Comparison of ENCODE assay signal across 29 cellular contexts in the genomic region with DNA sequence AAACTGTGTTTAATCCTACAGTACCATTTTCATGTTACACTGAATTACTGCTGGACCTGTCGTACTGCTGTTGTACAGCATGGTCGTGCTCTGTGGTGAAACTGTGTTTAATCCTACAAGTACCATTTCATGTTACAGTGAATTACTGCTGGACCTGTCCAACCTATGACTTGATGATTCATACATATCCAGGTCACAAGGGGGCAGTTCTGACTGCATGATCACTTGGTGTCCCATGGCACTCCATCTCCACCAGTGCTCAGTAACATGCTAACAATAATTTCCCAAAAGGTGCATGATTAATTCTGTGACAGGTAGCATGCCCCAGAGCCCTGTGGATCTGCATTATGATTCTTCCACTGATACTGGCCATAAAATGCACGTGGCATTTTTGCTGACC.
"Had no signal": no experiment of that assay in that cellular context is flagged by ENCODE, and none has a peak within 500 bp of the region (broad histone marks: within the 10 kb centered on the region; RNA-seq: fewer than 3 reads in every experiment).

No MANE protein-coding gene starts in this region.

- H3K27ac Mint-ChIP-seq: activated CD4-positive, alpha-beta memory T cell treated with anti-CD3 and anti-CD28 coated beads, Interleukin-2, amount 10 ng/mL, durations not matched to agents 7 days and 5 days; activated CD4-positive, alpha-beta T cell treated with anti-CD3 and anti-CD28 coated beads, Interleukin-2, amount 10 ng/mL, durations not matched to agents 7 days and 5 days; activated naive CD4-positive, alpha-beta T cell treated with anti-CD3 and anti-CD28 coated beads, Interleukin-2, amount 10 ng/mL, durations not matched to agents 7 days and 5 days; activated naive CD4-positive, alpha-beta T cell treated with anti-CD3 and anti-CD28 coated beads, Interleukin-2, amount 50 U/mL, for 72 hours; activated naive CD8-positive, alpha-beta T cell treated with anti-CD3 and anti-CD28 coated beads, Interleukin-2, amount 10 ng/mL, durations not matched to agents 7 days and 5 days; activated T-cell treated with anti-CD3 and anti-CD28 coated beads, Interleukin-2, amount 50 U/mL, for 24 hours; activated T-cell treated with anti-CD3 and anti-CD28 coated beads, Interleukin-2, amount 50 U/mL, for 72 hours; brain had no signal

- H3K36me3 ChIP-seq: ascending aorta, breast epithelium, cardiac muscle cell, colonic mucosa, esophagus squamous epithelium, gastroesophageal sphincter, heart right ventricle had no signal

- ATAC-seq: activated naive CD4-positive, alpha-beta T cell treated with anti-CD3 and anti-CD28 coated beads, Interleukin-2, amount 50 U/mL, for 72 hours; activated T-cell treated with anti-CD3 and anti-CD28 coated beads, Interleukin-2, amount 50 U/mL, for 72 hours; gastroesophageal sphincter; heart right ventricle had no signal

- H3K9me3 Mint-ChIP-seq: activated CD4-positive, alpha-beta T cell treated with anti-CD3 and anti-CD28 coated beads, Interleukin-2, amount 10 ng/mL, durations not matched to agents 7 days and 5 days; activated naive CD4-positive, alpha-beta T cell treated with anti-CD3 and anti-CD28 coated beads, Interleukin-2, amount 10 ng/mL, durations not matched to agents 7 days and 5 days had no signal

- H3K27me3 Mint-ChIP-seq: activated CD4-positive, alpha-beta memory T cell treated with anti-CD3 and anti-CD28 coated beads, Interleukin-2, amount 10 ng/mL, durations not matched to agents 7 days and 5 days; activated CD4-positive, alpha-beta T cell treated with anti-CD3 and anti-CD28 coated beads, Interleukin-2, amount 10 ng/mL, durations not matched to agents 7 days and 5 days; activated naive CD4-positive, alpha-beta T cell treated with anti-CD3 and anti-CD28 coated beads, Interleukin-2, amount 10 ng/mL, durations not matched to agents 7 days and 5 days; activated naive CD8-positive, alpha-beta T cell treated with anti-CD3 and anti-CD28 coated beads, Interleukin-2, amount 10 ng/mL, durations not matched to agents 7 days and 5 days; activated T-cell treated with anti-CD3 and anti-CD28 coated beads, Interleukin-2, amount 50 U/mL, for 24 hours had no signal

- FAIRE-seq: endometrium, endothelial cell of umbilical vein had no signal

- H3K9me3 ChIP-seq: ascending aorta, breast epithelium, colonic mucosa, esophagus squamous epithelium, gastroesophageal sphincter, heart right ventricle had no signal

- H3K4me3 Mint-ChIP-seq: activated CD4-positive, alpha-beta memory T cell treated with anti-CD3 and anti-CD28 coated beads, Interleukin-2, amount 10 ng/mL, durations not matched to agents 7 days and 5 days; activated CD4-positive, alpha-beta T cell treated with anti-CD3 and anti-CD28 coated beads, Interleukin-2, amount 10 ng/mL, durations not matched to agents 7 days and 5 days; activated naive CD4-positive, alpha-beta T cell treated with anti-CD3 and anti-CD28 coated beads, Interleukin-2, amount 10 ng/mL, durations not matched to agents 7 days and 5 days; activated naive CD8-positive, alpha-beta T cell treated with anti-CD3 and anti-CD28 coated beads, Interleukin-2, amount 10 ng/mL, durations not matched to agents 7 days and 5 days; activated T-cell treated with anti-CD3 and anti-CD28 coated beads, Interleukin-2, amount 50 U/mL, for 24 hours; activated T-cell treated with anti-CD3 and anti-CD28 coated beads, Interleukin-2, amount 50 U/mL, for 72 hours; brain had no signal

- H3K4me3 ChIP-seq: ascending aorta, breast epithelium, cardiac muscle cell, colonic mucosa, esophagus squamous epithelium, gastroesophageal sphincter, heart right ventricle had no signal

- H3K4me1 Mint-ChIP-seq: activated CD4-positive, alpha-beta memory T cell treated with anti-CD3 and anti-CD28 coated beads, Interleukin-2, amount 10 ng/mL, durations not matched to agents 7 days and 5 days; activated CD4-positive, alpha-beta T cell treated with anti-CD3 and anti-CD28 coated beads, Interleukin-2, amount 10 ng/mL, durations not matched to agents 7 days and 5 days; activated naive CD4-positive, alpha-beta T cell treated with anti-CD3 and anti-CD28 coated beads, Interleukin-2, amount 10 ng/mL, durations not matched to agents 7 days and 5 days; activated naive CD8-positive, alpha-beta T cell treated with anti-CD3 and anti-CD28 coated beads, Interleukin-2, amount 10 ng/mL, durations not matched to agents 7 days and 5 days had no signal

- DNase-seq: activated CD4-positive, alpha-beta memory T cell treated with anti-CD3 and anti-CD28 coated beads, Interleukin-2, amount 10 ng/mL, durations not matched to agents 7 days and 5 days; activated CD4-positive, alpha-beta T cell treated with anti-CD3 and anti-CD28 coated beads for 1 hour; activated CD4-positive, alpha-beta T cell treated with anti-CD3 and anti-CD28 coated beads for 4 hours; activated CD4-positive, alpha-beta T cell treated with anti-CD3 and anti-CD28 coated beads, Interleukin-2, amount 10 ng/mL, durations not matched to agents 7 days and 5 days; activated CD4-positive, alpha-beta T cell treated with anti-CD3 and anti-CD28 coated beads, Interleukin-2, amount 50 U/mL, for 4 hours; activated CD8-positive, alpha-beta memory T cell treated with anti-CD3 and anti-CD28 coated beads, Interleukin-2, amount 50 U/mL, for 48 hours; activated gamma-delta T cell; activated naive CD4-positive, alpha-beta T cell; activated naive CD4-positive, alpha-beta T cell treated with anti-CD3 and anti-CD28 coated beads, Interleukin-2, amount 10 ng/mL, durations not matched to agents 7 days and 5 days; activated naive CD8-positive, alpha-beta T cell treated with anti-CD3 and anti-CD28 coated beads, Interleukin-2, amount 10 ng/mL, durations not matched to agents 7 days and 5 days; activated T-cell treated with anti-CD3 and anti-CD28 coated beads for 4 hours; activated T-cell treated with anti-CD3 and anti-CD28 coated beads, Interleukin-2, amount 50 U/mL, for 24 hours; activated T-cell treated with anti-CD3 and anti-CD28 coated beads, Interleukin-2, amount 50 U/mL, for 72 hours; central memory CD4-positive, alpha-beta T cell; cerebellar nuclear complex; colonic mucosa; effector CD8-positive, alpha-beta T cell; esophagus squamous epithelium; foreskin melanocyte; heart right ventricle; T-helper 2 cell had no signal

- H3K27me3 ChIP-seq: ascending aorta, breast epithelium, cardiac muscle cell, colonic mucosa, esophagus squamous epithelium, gastroesophageal sphincter, heart right ventricle had no signal
